Comparison of ENCODE assay signal across 10 cellular contexts in genomic region chr22:44710474-44711235, GRCh38.
DNase-seq lines count a peak whose midpoint lies in the region; ATAC-seq and TF ChIP-seq lines count a peak whose summit lies in the region.
"Had no signal": no experiment of that assay in that cellular context is flagged by ENCODE, and none has a peak within 500 bp of the region (broad histone marks: within the 10 kb centered on the region; RNA-seq: fewer than 3 reads in every experiment).

No MANE protein-coding gene starts in this region.

- peaks cover 20 to 100% (median 72%) of the 10 kb centered on the region in 11 experiments; a peak in 18 of 22 replicates for H4K20me1 ChIP-seq in BLaER1 treated with 17β-estradiol and CSF1 and Interleukin-3, amounts not matched to agents 10 nM and 100 nM

- DNase-seq in GM20000 (ENCODE audit: low spot score) (peak; percentile 56), GDM1 (lab: John Stamatoyannopoulos, UW) (no peak), DMS 273 (lab: John Stamatoyannopoulos, UW; ENCODE audit: unreplicated experiment) (no peak)
- DNase-seq in activated CD8-positive, alpha-beta memory T cell treated with anti-CD3 and anti-CD28 coated beads, Interleukin-2, amount 50 U/mL, for 4 hours: peak; percentile 60
- DNase-seq: mammary epithelial cell had no signal

- no peak for TF ChIP-seq CTCF in GM20000 (IDR thresholded peaks at IDR 0.05; ENCODE audit: extremely low read depth, missing control alignments)

- peak overlapping the region in 7 of 10 experiments; percentile 21 to 52 (median 38); a peak in 10 of 20 replicates for H3K4me3 ChIP-seq in BLaER1 treated with 17β-estradiol and CSF1 and Interleukin-3, amounts not matched to agents 10 nM and 100 nM
- H3K4me3 ChIP-seq in mucosa of rectum (ENCODE audit: low read length in 2 of 2): peak overlapping the region; percentile 1 to 9

- H3K27me3 ChIP-seq in BLaER1 treated with 17β-estradiol and CSF1 and Interleukin-3, amounts not matched to agents 10 nM and 100 nM: no peaks in the 10 kb centered on the region
- H3K27me3 ChIP-seq in mucosa of rectum (ENCODE audit: control insufficient read depth in 2 of 2, insufficient read depth in 2 of 2, low read length in 2 of 2): no peaks in the 10 kb centered on the region

- H3K36me3 ChIP-seq in BLaER1 treated with 17β-estradiol and CSF1 and Interleukin-3, amounts not matched to agents 10 nM and 100 nM: peaks cover 0 to 54% (median 12%) of the 10 kb centered on the region in 11 experiments; a peak in 14 of 22 replicates
- peaks cover 0 to 3% of the 10 kb centered on the region in 2 donors for H3K36me3 ChIP-seq in mucosa of rectum (ENCODE audit: control insufficient read depth in 2 of 2, insufficient read depth in 2 of 2, low read length in 2 of 2)

- peak overlapping the region in 10 of 11 experiments; percentile 36 to 79 (median 71); a peak in 20 of 22 replicates for H3K27ac ChIP-seq in BLaER1 treated with 17β-estradiol and CSF1 and Interleukin-3, amounts not matched to agents 10 nM and 100 nM
- peak overlapping the region; percentile 84 to 88 for H3K27ac ChIP-seq in mucosa of rectum (ENCODE audit: low read depth in 2 of 2, low read length in 2 of 2)
- H3K27ac ChIP-seq: RWPE1 had no signal

- peaks cover 81 to 100% (median 100%) of the 10 kb centered on the region in 10 experiments for H3K4me1 ChIP-seq in BLaER1 treated with 17β-estradiol and CSF1 and Interleukin-3, amounts not matched to agents 10 nM and 100 nM
- peaks cover 35 to 40% of the 10 kb centered on the region in 2 donors for H3K4me1 ChIP-seq in mucosa of rectum (ENCODE audit: control insufficient read depth in 2 of 2, insufficient read depth in 2 of 2, low read length in 2 of 2)

- no peaks in the 10 kb centered on the region for H3K9me3 ChIP-seq in BLaER1 treated with 17β-estradiol and CSF1 and Interleukin-3, amounts not matched to agents 10 nM and 100 nM (replicated peaks in 1 of 11)
- no peaks in the 10 kb centered on the region for H3K9me3 ChIP-seq in mucosa of rectum (ENCODE audit: control insufficient read depth in 2 of 2, low read length in 2 of 2)

- ATAC-seq in GM21367 (IDR thresholded peaks at IDR 0.05; ENCODE audit: unreplicated experiment) (no peak), HG03469 (IDR thresholded peaks at IDR 0.05; ENCODE audit: unreplicated experiment) (no peak)

- peak overlapping the region; percentile 43 to 75 (median 65); a peak in 19 of 22 replicates for H3K9ac ChIP-seq in BLaER1 treated with 17β-estradiol and CSF1 and Interleukin-3, amounts not matched to agents 10 nM and 100 nM
- H3K9ac ChIP-seq in mucosa of rectum (ENCODE audit: low read depth in 1 of 2, low read length in 2 of 2): peak overlapping the region; percentile 24 to 56

- peak overlapping the region; percentile 81 to 100 (median 93) for H3K4me2 ChIP-seq in BLaER1 treated with 17β-estradiol and CSF1 and Interleukin-3, amounts not matched to agents 10 nM and 100 nM

Comparison
In these comparisons a context has a peak if more than half of its experiments do, and no peak if none do; other contexts are left out.
1. DNase-seq: peak in GM20000 (single experiment) and activated CD8-positive, alpha-beta memory T cell treated with anti-CD3 and anti-CD28 coated beads, Interleukin-2, amount 50 U/mL, for 4 hours (single experiment); none in GDM1 (single experiment) and DMS 273 (single experiment).